Comparison of ENCODE assay signal across 1 cellular context in the genomic region with DNA sequence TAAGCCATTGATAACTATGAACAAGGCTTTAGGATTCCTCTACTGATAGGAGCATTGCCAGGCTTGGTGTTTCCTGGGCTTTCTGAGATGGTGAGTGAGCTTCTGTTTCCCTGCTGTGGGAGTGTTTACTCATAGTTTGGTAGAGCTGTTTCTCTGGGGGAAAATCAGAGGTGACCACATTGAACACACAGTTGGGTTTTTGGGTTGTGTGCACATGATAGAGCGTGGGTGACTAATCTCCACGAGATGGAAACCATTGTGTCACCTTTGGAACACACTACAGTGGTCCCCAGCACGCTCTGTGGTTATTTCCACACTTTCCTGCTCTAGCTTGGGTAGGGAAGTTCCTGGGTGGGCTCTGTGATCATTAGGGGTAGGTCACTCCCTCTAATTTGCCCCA.
TF ChIP-seq lines count a peak whose summit lies in the region.

No MANE protein-coding gene starts in this region.

TF ChIP-seq in WTC11, 78 proteins besides CTCF, POLR2A, EP300 and RAD21:
- TF ChIP-seq ZBTB21 (CRISPR knock-in tag; IDR thresholded peaks at IDR 0.05; ENCODE audit: borderline replicate concordance) (no peak), ZNF232 (CRISPR knock-in tag; IDR thresholded peaks at IDR 0.05) (no peak), ZNF281 (CRISPR knock-in tag; IDR thresholded peaks at IDR 0.05) (no peak), ZNF219 (CRISPR knock-in tag; IDR thresholded peaks at IDR 0.05; ENCODE audit: borderline replicate concordance) (no peak), KAT7 (CRISPR knock-in tag; IDR thresholded peaks at IDR 0.05; ENCODE audit: borderline replicate concordance) (no peak)
